ENCODE assay signal across 1 cellular context in genomic region chr3:180989291-180990163, GRCh38.
TF ChIP-seq lines count a peak whose summit lies in the region.

DNAJC19 (minus strand) TSS chr3:180989736; CDS start chr3:180989602, 134 bp downstream.

TF ChIP-seq in GM12878, 131 proteins besides CTCF, POLR2A, EP300 and RAD21 (continued from another document and continues in another):
- no peak for TF ChIP-seq PBX3 (IDR thresholded peaks at IDR 0.05; ENCODE audit: insufficient replicate concordance, low read depth, low read length)
- TF ChIP-seq PML (IDR thresholded peaks at IDR 0.05; ENCODE audit: low read length): peak; percentile 56; the same call in 1 of the 2 replicates
- TF ChIP-seq GABPA (IDR thresholded peaks at IDR 0.05; ENCODE audit: low read depth): no peak
- TF ChIP-seq YBX1 (IDR thresholded peaks at IDR 0.05): no peak
- TF ChIP-seq, protein P1, sequence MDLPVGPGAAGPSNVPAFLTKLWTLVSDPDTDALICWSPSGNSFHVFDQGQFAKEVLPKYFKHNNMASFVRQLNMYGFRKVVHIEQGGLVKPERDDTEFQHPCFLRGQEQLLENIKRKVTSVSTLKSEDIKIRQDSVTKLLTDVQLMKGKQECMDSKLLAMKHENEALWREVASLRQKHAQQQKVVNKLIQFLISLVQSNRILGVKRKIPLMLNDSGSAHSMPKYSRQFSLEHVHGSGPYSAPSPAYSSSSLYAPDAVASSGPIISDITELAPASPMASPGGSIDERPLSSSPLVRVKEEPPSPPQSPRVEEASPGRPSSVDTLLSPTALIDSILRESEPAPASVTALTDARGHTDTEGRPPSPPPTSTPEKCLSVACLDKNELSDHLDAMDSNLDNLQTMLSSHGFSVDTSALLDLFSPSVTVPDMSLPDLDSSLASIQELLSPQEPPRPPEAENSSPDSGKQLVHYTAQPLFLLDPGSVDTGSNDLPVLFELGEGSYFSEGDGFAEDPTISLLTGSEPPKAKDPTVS (IDR thresholded peaks at IDR 0.05; ENCODE audit: low read depth, low read length): no peak
- TF ChIP-seq CBX5 (IDR thresholded peaks at IDR 0.05; ENCODE audit: low read depth): no peak
- TF ChIP-seq YY1 (IDR thresholded peaks at IDR 0.05; ENCODE audit: low read depth, low read length): peak; percentile 24; the same call in 1 of the 2 replicates
- TF ChIP-seq SUPT20H (IDR thresholded peaks at IDR 0.05; ENCODE audit: borderline replicate concordance, control insufficient read depth, low read depth, low read length): no peak
- no peak for TF ChIP-seq STAT3 (IDR thresholded peaks at IDR 0.05; ENCODE audit: low read depth, low read length)
- TF ChIP-seq WRNIP1 (IDR thresholded peaks at IDR 0.05; ENCODE audit: borderline replicate concordance, low read depth, low read length): no peak
- TF ChIP-seq RBBP5 (conservative IDR thresholded peaks at IDR 0.05): no peak
- peak; percentile 55; the same call in 1 of the 2 replicates for TF ChIP-seq HCFC1 (IDR thresholded peaks at IDR 0.05; ENCODE audit: low read length)
- peak; percentile 90 for TF ChIP-seq POLR2AphosphoS5 (IDR thresholded peaks at IDR 0.05; ENCODE audit: low read length)
- no peak for TF ChIP-seq NR2C2 (IDR thresholded peaks at IDR 0.05; ENCODE audit: borderline replicate concordance, control insufficient read depth, insufficient read length, low read depth)
- TF ChIP-seq, protein P2, sequence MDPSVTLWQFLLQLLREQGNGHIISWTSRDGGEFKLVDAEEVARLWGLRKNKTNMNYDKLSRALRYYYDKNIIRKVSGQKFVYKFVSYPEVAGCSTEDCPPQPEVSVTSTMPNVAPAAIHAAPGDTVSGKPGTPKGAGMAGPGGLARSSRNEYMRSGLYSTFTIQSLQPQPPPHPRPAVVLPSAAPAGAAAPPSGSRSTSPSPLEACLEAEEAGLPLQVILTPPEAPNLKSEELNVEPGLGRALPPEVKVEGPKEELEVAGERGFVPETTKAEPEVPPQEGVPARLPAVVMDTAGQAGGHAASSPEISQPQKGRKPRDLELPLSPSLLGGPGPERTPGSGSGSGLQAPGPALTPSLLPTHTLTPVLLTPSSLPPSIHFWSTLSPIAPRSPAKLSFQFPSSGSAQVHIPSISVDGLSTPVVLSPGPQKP (IDR thresholded peaks at IDR 0.05; ENCODE audit: low read depth, low read length): no peak
- no peak; the same call in 1 of the 2 replicates for TF ChIP-seq MTA3 (IDR thresholded peaks at IDR 0.05; ENCODE audit: borderline replicate concordance, low read length)
- TF ChIP-seq STAT1 (conservative IDR thresholded peaks at IDR 0.05): no peak
- peak; percentile 43 for TF ChIP-seq SP1 (IDR thresholded peaks at IDR 0.05; ENCODE audit: low read depth, low read length)
- no peak for TF ChIP-seq MEF2B (IDR thresholded peaks at IDR 0.05; ENCODE audit: partially characterized antibody, poor library complexity, severe bottlenecking)
- TF ChIP-seq, protein P3, sequence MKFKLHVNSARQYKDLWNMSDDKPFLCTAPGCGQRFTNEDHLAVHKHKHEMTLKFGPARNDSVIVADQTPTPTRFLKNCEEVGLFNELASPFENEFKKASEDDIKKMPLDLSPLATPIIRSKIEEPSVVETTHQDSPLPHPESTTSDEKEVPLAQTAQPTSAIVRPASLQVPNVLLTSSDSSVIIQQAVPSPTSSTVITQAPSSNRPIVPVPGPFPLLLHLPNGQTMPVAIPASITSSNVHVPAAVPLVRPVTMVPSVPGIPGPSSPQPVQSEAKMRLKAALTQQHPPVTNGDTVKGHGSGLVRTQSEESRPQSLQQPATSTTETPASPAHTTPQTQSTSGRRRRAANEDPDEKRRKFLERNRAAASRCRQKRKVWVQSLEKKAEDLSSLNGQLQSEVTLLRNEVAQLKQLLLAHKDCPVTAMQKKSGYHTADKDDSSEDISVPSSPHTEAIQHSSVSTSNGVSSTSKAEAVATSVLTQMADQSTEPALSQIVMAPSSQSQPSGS (IDR thresholded peaks at IDR 0.05; ENCODE audit: low read length): no peak
- TF ChIP-seq IRF3 (IDR thresholded peaks at IDR 0.05): no peak
- no peak for TF ChIP-seq ZBTB11 (CRISPR knock-in tag; IDR thresholded peaks at IDR 0.05)
- TF ChIP-seq BCL3 (IDR thresholded peaks at IDR 0.05; ENCODE audit: borderline replicate concordance, insufficient read depth, low read depth, low read length, poor library complexity, severe bottlenecking): no peak
- TF ChIP-seq NRF1 (conservative IDR thresholded peaks at IDR 0.05; ENCODE audit: low read depth, low read length): peak; percentile 27; the same call in 1 of the 2 replicates
- TF ChIP-seq ZNF217 (IDR thresholded peaks at IDR 0.05): no peak
- TF ChIP-seq SMC3 (IDR thresholded peaks at IDR 0.05; ENCODE audit: borderline replicate concordance, low read length): no peak
- TF ChIP-seq, protein P4, sequence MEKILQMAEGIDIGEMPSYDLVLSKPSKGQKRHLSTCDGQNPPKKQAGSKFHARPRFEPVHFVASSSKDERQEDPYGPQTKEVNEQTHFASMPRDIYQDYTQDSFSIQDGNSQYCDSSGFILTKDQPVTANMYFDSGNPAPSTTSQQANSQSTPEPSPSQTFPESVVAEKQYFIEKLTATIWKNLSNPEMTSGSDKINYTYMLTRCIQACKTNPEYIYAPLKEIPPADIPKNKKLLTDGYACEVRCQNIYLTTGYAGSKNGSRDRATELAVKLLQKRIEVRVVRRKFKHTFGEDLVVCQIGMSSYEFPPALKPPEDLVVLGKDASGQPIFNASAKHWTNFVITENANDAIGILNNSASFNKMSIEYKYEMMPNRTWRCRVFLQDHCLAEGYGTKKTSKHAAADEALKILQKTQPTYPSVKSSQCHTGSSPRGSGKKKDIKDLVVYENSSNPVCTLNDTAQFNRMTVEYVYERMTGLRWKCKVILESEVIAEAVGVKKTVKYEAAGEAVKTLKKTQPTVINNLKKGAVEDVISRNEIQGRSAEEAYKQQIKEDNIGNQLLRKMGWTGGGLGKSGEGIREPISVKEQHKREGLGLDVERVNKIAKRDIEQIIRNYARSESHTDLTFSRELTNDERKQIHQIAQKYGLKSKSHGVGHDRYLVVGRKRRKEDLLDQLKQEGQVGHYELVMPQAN (conservative IDR thresholded peaks at IDR 0.05): peak; percentile 58
- TF ChIP-seq ZZZ3 (IDR thresholded peaks at IDR 0.05; ENCODE audit: control insufficient read depth, insufficient read length, low read depth): no peak
- TF ChIP-seq TBL1XR1 (IDR thresholded peaks at IDR 0.05; ENCODE audit: low read depth, low read length): 0 out of 2 replicates have a peak, but pooled peaks have one; percentile 39
- TF ChIP-seq, protein P5, sequence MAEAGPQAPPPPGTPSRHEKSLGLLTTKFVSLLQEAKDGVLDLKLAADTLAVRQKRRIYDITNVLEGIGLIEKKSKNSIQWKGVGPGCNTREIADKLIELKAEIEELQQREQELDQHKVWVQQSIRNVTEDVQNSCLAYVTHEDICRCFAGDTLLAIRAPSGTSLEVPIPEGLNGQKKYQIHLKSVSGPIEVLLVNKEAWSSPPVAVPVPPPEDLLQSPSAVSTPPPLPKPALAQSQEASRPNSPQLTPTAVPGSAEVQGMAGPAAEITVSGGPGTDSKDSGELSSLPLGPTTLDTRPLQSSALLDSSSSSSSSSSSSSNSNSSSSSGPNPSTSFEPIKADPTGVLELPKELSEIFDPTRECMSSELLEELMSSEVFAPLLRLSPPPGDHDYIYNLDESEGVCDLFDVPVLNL (IDR thresholded peaks at IDR 0.05; ENCODE audit: low read depth, low read length): no peak
- no peak for TF ChIP-seq SIN3A (IDR thresholded peaks at IDR 0.05; ENCODE audit: low read depth, low read length)
- TF ChIP-seq ZBTB33 (IDR thresholded peaks at IDR 0.05): peak; percentile 20; the same call in 1 of the 2 replicates
- TF ChIP-seq EED (IDR thresholded peaks at IDR 0.05; ENCODE audit: low read depth): no peak
- TF ChIP-seq DPF2 (IDR thresholded peaks at IDR 0.05): peak; percentile 51; the same call in 1 of the 2 replicates
- no peak for TF ChIP-seq BCL11A (IDR thresholded peaks at IDR 0.05; ENCODE audit: low read depth, low read length)
- no peak for TF ChIP-seq SRF (IDR thresholded peaks at IDR 0.05; ENCODE audit: low read depth in 2 of 2, low read length in 2 of 2)
- TF ChIP-seq IRF5 (IDR thresholded peaks at IDR 0.05; ENCODE audit: borderline replicate concordance): no peak
